In genomic region chr6:42220754-42221153, GRCh38 we compare ENCODE assay signal across 1 cellular context.
TF ChIP-seq lines count a peak whose summit lies in the region.

No MANE protein-coding gene starts in this region.

TF ChIP-seq in GM12878, 131 proteins besides CTCF, POLR2A, EP300 and RAD21:
- no peak for TF ChIP-seq PRDM15 (CRISPR knock-in tag; IDR thresholded peaks at IDR 0.05)
- no peak for TF ChIP-seq TBL1XR1 (IDR thresholded peaks at IDR 0.05; ENCODE audit: low read depth, low read length)
- no peak for TF ChIP-seq KDM1A (IDR thresholded peaks at IDR 0.05; ENCODE audit: borderline replicate concordance)
- no peak for TF ChIP-seq POLR2AphosphoS5 (IDR thresholded peaks at IDR 0.05; ENCODE audit: low read length)
- TF ChIP-seq IKZF2 (IDR thresholded peaks at IDR 0.05), result peak in 1 of 2 experiments; percentile 35; a peak in 1 of 4 replicates
- no peak for TF ChIP-seq NKRF (conservative IDR thresholded peaks at IDR 0.05)
- TF ChIP-seq RELA (IDR thresholded peaks at IDR 0.05; ENCODE audit: borderline replicate concordance, partially characterized antibody), result peak; percentile 79
- peak; percentile 47; the same call in 1 of the 2 replicates for TF ChIP-seq IKZF1 (conservative IDR thresholded peaks at IDR 0.05)
